In the genomic region with DNA sequence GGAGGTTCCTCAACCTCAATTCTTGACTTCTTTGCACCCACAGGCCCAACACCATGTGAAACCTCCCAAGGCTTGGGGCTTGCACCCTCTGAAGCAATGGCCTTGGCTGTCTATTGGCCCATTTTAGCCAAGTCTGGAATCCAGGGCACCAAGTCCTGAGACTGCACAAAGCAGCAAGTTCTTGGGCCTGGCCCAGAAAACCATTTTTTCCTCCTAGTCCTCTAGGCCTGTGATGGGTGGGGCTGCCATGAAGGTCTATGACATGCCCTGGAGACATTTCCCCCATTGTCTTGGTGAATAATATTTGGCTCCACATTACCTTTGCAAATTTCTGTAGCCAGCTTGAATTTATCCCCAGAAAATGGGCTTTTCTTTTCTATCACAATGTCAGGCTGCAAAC, we compare ENCODE assay signal across 8 cellular contexts.
"Had no signal": no experiment of that assay in that cellular context is flagged by ENCODE, and none has a peak within 500 bp of the region (broad histone marks: within the 10 kb centered on the region; RNA-seq: fewer than 3 reads in every experiment).

No MANE protein-coding gene starts in this region.

- H3K4me2 ChIP-seq: GM23338 had no signal

- ATAC-seq: GM23338, HCT116 had no signal

- FAIRE-seq: H1, H54, HTR-8/SVneo had no signal

- DNase-seq: H9, IMR-90, KBM-7 had no signal

- H3K4me3 ChIP-seq: GM23338 had no signal
